ENCODE assay signal across 27 cellular contexts in genomic region chr1:22204057-22204840, GRCh38.
"Had no signal": no experiment of that assay in that cellular context is flagged by ENCODE, and none has a peak within 500 bp of the region (broad histone marks: within the 10 kb centered on the region; RNA-seq: fewer than 3 reads in every experiment).

No MANE protein-coding gene starts in this region.

- H3K36me3 ChIP-seq: brain microvascular endothelial cell had no signal

- H3K27ac ChIP-seq: brain microvascular endothelial cell had no signal

- H3K27ac Mint-ChIP-seq: activated CD4-positive, alpha-beta T cell treated with anti-CD3 and anti-CD28 coated beads for 36 hours; activated CD4-positive, alpha-beta T cell treated with anti-CD3 and anti-CD28 coated beads, Interleukin-2, amount 10 ng/mL, durations not matched to agents 7 days and 5 days; activated CD8-positive, alpha-beta T cell treated with anti-CD3 and anti-CD28 coated beads, Interleukin-2, amount 10 ng/mL, durations not matched to agents 7 days and 5 days; activated naive CD8-positive, alpha-beta T cell treated with anti-CD3 and anti-CD28 coated beads for 36 hours; activated T-helper 1 cell treated with anti-CD3 and anti-CD28 coated beads, Interleukin-12 subunit alpha, Interleukin-12 subunit beta, Interleukin-2, Interleukin-4 antibody, amounts not matched to agents 30 ng/mL and 10 ng/mL and 1 ng/mL, durations not matched to agents 14 hours and 24 hours and 36 hours; T-cell; T-helper 17 cell; WTC11 had no signal

- H3K4me3 Mint-ChIP-seq: activated CD4-positive, alpha-beta T cell treated with anti-CD3 and anti-CD28 coated beads for 36 hours; activated CD4-positive, alpha-beta T cell treated with anti-CD3 and anti-CD28 coated beads, Interleukin-2, amount 10 ng/mL, durations not matched to agents 7 days and 5 days; activated CD8-positive, alpha-beta T cell treated with anti-CD3 and anti-CD28 coated beads, Interleukin-2, amount 10 ng/mL, durations not matched to agents 7 days and 5 days; activated naive CD8-positive, alpha-beta T cell treated with anti-CD3 and anti-CD28 coated beads for 36 hours; activated T-cell treated with anti-CD3 and anti-CD28 coated beads, Interleukin-2, amount 50 U/mL, for 4 hours; activated T-helper 1 cell treated with anti-CD3 and anti-CD28 coated beads, Interleukin-12 subunit alpha, Interleukin-12 subunit beta, Interleukin-2, Interleukin-4 antibody, amounts not matched to agents 30 ng/mL and 10 ng/mL and 1 ng/mL, durations not matched to agents 14 hours and 24 hours and 36 hours; T-cell; T-helper 17 cell; WTC11 had no signal

- H3K4me1 Mint-ChIP-seq: activated CD4-positive, alpha-beta T cell treated with anti-CD3 and anti-CD28 coated beads for 36 hours; activated CD4-positive, alpha-beta T cell treated with anti-CD3 and anti-CD28 coated beads, Interleukin-2, amount 10 ng/mL, durations not matched to agents 7 days and 5 days; activated naive CD8-positive, alpha-beta T cell treated with anti-CD3 and anti-CD28 coated beads for 36 hours; T-cell; T-helper 17 cell had no signal

- DNase-seq: activated CD4-positive, alpha-beta T cell treated with anti-CD3 and anti-CD28 coated beads for 36 hours; activated CD4-positive, alpha-beta T cell treated with anti-CD3 and anti-CD28 coated beads, Interleukin-2, amount 10 ng/mL, durations not matched to agents 7 days and 5 days; activated CD4-positive, alpha-beta T cell treated with anti-CD3 and anti-CD28 coated beads, Interleukin-2, amount 50 U/mL, for 48 hours; activated CD8-positive, alpha-beta memory T cell treated with anti-CD3 and anti-CD28 coated beads, Interleukin-2, amount 50 U/mL, for 4 hours; activated CD8-positive, alpha-beta T cell treated with anti-CD3 and anti-CD28 coated beads, Interleukin-2, amount 10 ng/mL, durations not matched to agents 7 days and 5 days; activated naive CD4-positive, alpha-beta T cell; activated naive CD4-positive, alpha-beta T cell treated with anti-CD3 and anti-CD28 coated beads, Interleukin-2, amount 50 U/mL, for 16 hours; activated naive CD8-positive, alpha-beta T cell treated with anti-CD3 and anti-CD28 coated beads for 36 hours; activated T-cell treated with anti-CD3 and anti-CD28 coated beads for 4 hours; activated T-cell treated with anti-CD3 and anti-CD28 coated beads, Interleukin-2, amount 50 U/mL, for 4 hours; amniotic stem cell; brain microvascular endothelial cell; central memory CD4-positive, alpha-beta T cell; Kasumi-1; KG1; MM.1S; MV-4-11; NCI-H1436 treated with DMSO at 0.1 percent for 48 hours; NCI-H1694 treated with DMSO at 0.1 percent for 48 hours; NCI-H345; NCI-H524 treated with DMSO at 0.1 percent for 48 hours; SIG-M5; T-cell; T-helper 17 cell; T-helper 9 cell had no signal

- H3K36me3 Mint-ChIP-seq: activated naive CD8-positive, alpha-beta T cell treated with anti-CD3 and anti-CD28 coated beads for 36 hours; T-cell; WTC11 had no signal

- H3K9me3 Mint-ChIP-seq: activated CD4-positive, alpha-beta T cell treated with anti-CD3 and anti-CD28 coated beads, Interleukin-2, amount 10 ng/mL, durations not matched to agents 7 days and 5 days; activated naive CD8-positive, alpha-beta T cell treated with anti-CD3 and anti-CD28 coated beads for 36 hours; activated T-cell treated with anti-CD3 and anti-CD28 coated beads, Interleukin-2, amount 50 U/mL, for 4 hours; activated T-helper 1 cell treated with anti-CD3 and anti-CD28 coated beads, Interleukin-12 subunit alpha, Interleukin-12 subunit beta, Interleukin-2, Interleukin-4 antibody, amounts not matched to agents 30 ng/mL and 10 ng/mL and 1 ng/mL, durations not matched to agents 14 hours and 24 hours and 36 hours; T-cell; WTC11 had no signal
